33 cellular contexts compared by ENCODE assay signal in the genomic region with DNA sequence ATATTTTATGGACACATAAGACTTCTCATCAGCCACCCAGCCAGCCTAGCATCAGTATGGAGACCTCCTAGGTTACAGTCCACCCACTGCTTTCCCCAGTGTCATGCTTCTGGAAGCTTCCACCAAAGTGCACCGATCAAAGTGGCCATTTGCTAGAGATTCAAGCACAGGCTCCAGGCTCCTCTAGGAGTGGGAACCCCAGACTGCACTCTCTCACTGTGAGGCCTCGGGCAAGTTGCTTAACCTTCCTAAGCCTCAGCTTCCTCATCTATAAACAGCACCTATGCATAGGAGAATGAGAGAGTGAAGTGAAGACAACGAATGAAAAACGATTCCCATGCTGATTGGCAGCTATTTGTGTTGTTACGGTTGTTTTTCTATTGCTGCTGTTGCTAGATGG.
"Had no signal": no experiment of that assay in that cellular context is flagged by ENCODE, and none has a peak within 500 bp of the region (broad histone marks: within the 10 kb centered on the region; RNA-seq: fewer than 3 reads in every experiment).

No MANE protein-coding gene starts in this region.

- H3K9me3 ChIP-seq: breast epithelium, esophagus squamous epithelium, heart right ventricle, lower lobe of right lung, mucosa of descending colon, pancreas, right atrium auricular region, stomach, thyroid gland, upper lobe of left lung had no signal

- H3K36me3 Mint-ChIP-seq: activated naive CD4-positive, alpha-beta T cell treated with anti-CD3 and anti-CD28 coated beads, Interleukin-2, amount 50 U/mL, for 24 hours; stimulated activated naive B cell treated with anti-CD40 and anti-IgM and Interleukin-4, amounts not matched to agents 10 μg/mL and 1 μg/mL and 100 μg/mL, for 72 hours had no signal

- H3K4me3 ChIP-seq: breast epithelium, esophagus squamous epithelium, heart right ventricle, lower lobe of right lung, mucosa of descending colon, pancreas, right atrium auricular region, stomach, thyroid gland, upper lobe of left lung had no signal

- H3K4me1 ChIP-seq: breast epithelium, esophagus squamous epithelium, heart right ventricle, lower lobe of right lung, pancreas, right atrium auricular region, stomach, upper lobe of left lung had no signal

- H3K27me3 Mint-ChIP-seq: activated naive CD4-positive, alpha-beta T cell treated with anti-CD3 and anti-CD28 coated beads, Interleukin-2, amount 50 U/mL, for 24 hours; activated naive CD8-positive, alpha-beta T cell treated with anti-CD3 and anti-CD28 coated beads, Interleukin-2, amount 50 U/mL, for 24 hours; central memory CD8-positive, alpha-beta T cell; T-helper 17 cell had no signal

- FAIRE-seq: endometrium, pancreas had no signal

- H3K9me3 Mint-ChIP-seq: activated naive CD4-positive, alpha-beta T cell treated with anti-CD3 and anti-CD28 coated beads, Interleukin-2, amount 50 U/mL, for 24 hours; activated naive CD8-positive, alpha-beta T cell treated with anti-CD3 and anti-CD28 coated beads, Interleukin-2, amount 50 U/mL, for 24 hours; activated T-helper 1 cell treated with anti-CD3 and anti-CD28 coated beads, Interleukin-12 subunit alpha, Interleukin-12 subunit beta, Interleukin-2, Interleukin-4 antibody, amounts not matched to agents 30 ng/mL and 10 ng/mL and 1 ng/mL, durations not matched to agents 14 hours and 24 hours and 36 hours; central memory CD8-positive, alpha-beta T cell; dendritic cell treated with granulocyte-macrophage colony-stimulating factor and Interleukin-4, amounts not matched to agents 40 ng/mL and 50 ng/mL, for 4 days; nephron progenitor cell; stimulated activated naive B cell treated with anti-CD40 and anti-IgM and Interleukin-4, amounts not matched to agents 10 μg/mL and 1 μg/mL and 100 μg/mL, for 72 hours had no signal

- H3K4me3 Mint-ChIP-seq: activated naive CD4-positive, alpha-beta T cell treated with anti-CD3 and anti-CD28 coated beads, Interleukin-2, amount 50 U/mL, for 24 hours; activated naive CD8-positive, alpha-beta T cell treated with anti-CD3 and anti-CD28 coated beads, Interleukin-2, amount 50 U/mL, for 24 hours; activated T-helper 1 cell treated with anti-CD3 and anti-CD28 coated beads, Interleukin-12 subunit alpha, Interleukin-12 subunit beta, Interleukin-2, Interleukin-4 antibody, amounts not matched to agents 30 ng/mL and 10 ng/mL and 1 ng/mL, durations not matched to agents 14 hours and 24 hours and 36 hours; central memory CD8-positive, alpha-beta T cell; dendritic cell treated with granulocyte-macrophage colony-stimulating factor and Interleukin-4, amounts not matched to agents 40 ng/mL and 50 ng/mL, for 4 days; nephron progenitor cell; stimulated activated naive B cell treated with anti-CD40 and anti-IgM and Interleukin-4, amounts not matched to agents 10 μg/mL and 1 μg/mL and 100 μg/mL, for 72 hours; T-helper 17 cell had no signal

- H3K27me3 ChIP-seq: breast epithelium, pancreas, right atrium auricular region, thyroid gland, upper lobe of left lung had no signal

- DNase-seq: activated CD4-positive, alpha-beta T cell treated with anti-CD3 and anti-CD28 coated beads for 48 hours; activated CD4-positive, alpha-beta T cell treated with anti-CD3 and anti-CD28 coated beads, Interleukin-2, amount 50 U/mL, for 48 hours; activated CD8-positive, alpha-beta memory T cell treated with anti-CD3 and anti-CD28 coated beads for 24 hours; activated naive CD8-positive, alpha-beta T cell treated with anti-CD3 and anti-CD28 coated beads, Interleukin-2, amount 50 U/mL, for 24 hours; effector CD4-positive, alpha-beta T cell; esophagus squamous epithelium; foreskin melanocyte; heart right ventricle; kidney glomerular epithelial cell; lower lobe of right lung; mesendoderm; mucosa of descending colon; nephron progenitor cell; pancreas; stimulated activated CD4-positive, alpha-beta T cell treated with anti-CD3 and anti-CD28 coated beads, Interleukin-15, amount 100 ng/mL, for 24 hours; stimulated activated CD4-positive, alpha-beta T cell treated with anti-CD3 and anti-CD28 coated beads, Interleukin-2, amount 100 ng/mL, for 24 hours; stimulated activated naive B cell treated with anti-CD40 and anti-IgM and Interleukin-4, amounts not matched to agents 10 μg/mL and 1 μg/mL and 100 μg/mL, for 72 hours; stomach; T-helper 17 cell; T1000; thyroid gland; upper lobe of left lung; WERI-Rb-1 had no signal

- H3K36me3 ChIP-seq: breast epithelium, esophagus squamous epithelium, heart right ventricle, lower lobe of right lung, pancreas, right atrium auricular region, stomach, thyroid gland, upper lobe of left lung, WERI-Rb-1 had no signal

- H3K27ac Mint-ChIP-seq: activated naive CD4-positive, alpha-beta T cell treated with anti-CD3 and anti-CD28 coated beads, Interleukin-2, amount 50 U/mL, for 24 hours; activated naive CD8-positive, alpha-beta T cell treated with anti-CD3 and anti-CD28 coated beads, Interleukin-2, amount 50 U/mL, for 24 hours; activated T-helper 1 cell treated with anti-CD3 and anti-CD28 coated beads, Interleukin-12 subunit alpha, Interleukin-12 subunit beta, Interleukin-2, Interleukin-4 antibody, amounts not matched to agents 30 ng/mL and 10 ng/mL and 1 ng/mL, durations not matched to agents 14 hours and 24 hours and 36 hours; dendritic cell treated with granulocyte-macrophage colony-stimulating factor and Interleukin-4, amounts not matched to agents 40 ng/mL and 50 ng/mL, for 4 days; nephron progenitor cell; stimulated activated naive B cell treated with anti-CD40 and anti-IgM and Interleukin-4, amounts not matched to agents 10 μg/mL and 1 μg/mL and 100 μg/mL, for 72 hours; T-helper 17 cell had no signal

- H3K4me1 Mint-ChIP-seq: activated naive CD4-positive, alpha-beta T cell treated with anti-CD3 and anti-CD28 coated beads, Interleukin-2, amount 50 U/mL, for 24 hours; activated naive CD8-positive, alpha-beta T cell treated with anti-CD3 and anti-CD28 coated beads, Interleukin-2, amount 50 U/mL, for 24 hours; stimulated activated naive B cell treated with anti-CD40 and anti-IgM and Interleukin-4, amounts not matched to agents 10 μg/mL and 1 μg/mL and 100 μg/mL, for 72 hours had no signal

- H3K27ac ChIP-seq: breast epithelium, epithelial cell of prostate, esophagus squamous epithelium, heart right ventricle, lower lobe of right lung, pancreas, right atrium auricular region, stomach, thyroid gland, upper lobe of left lung, WERI-Rb-1 had no signal

- ATAC-seq: activated CD4-positive, CD25-positive, alpha-beta regulatory T cell treated with anti-CD3 and anti-CD28 coated beads, Interleukin-2, amount 50 U/mL, for 24 hours; activated naive CD8-positive, alpha-beta T cell treated with anti-CD3 and anti-CD28 coated beads, Interleukin-2, amount 50 U/mL, for 24 hours; heart right ventricle; left lobe of liver; lower lobe of right lung; mucosa of descending colon; pancreas; stimulated activated naive B cell treated with anti-CD40 and anti-IgM and Interleukin-4, amounts not matched to agents 10 μg/mL and 1 μg/mL and 100 μg/mL, for 72 hours; T-helper 17 cell had no signal
